Comparison of ENCODE assay signal across 21 cellular contexts in the genomic region with DNA sequence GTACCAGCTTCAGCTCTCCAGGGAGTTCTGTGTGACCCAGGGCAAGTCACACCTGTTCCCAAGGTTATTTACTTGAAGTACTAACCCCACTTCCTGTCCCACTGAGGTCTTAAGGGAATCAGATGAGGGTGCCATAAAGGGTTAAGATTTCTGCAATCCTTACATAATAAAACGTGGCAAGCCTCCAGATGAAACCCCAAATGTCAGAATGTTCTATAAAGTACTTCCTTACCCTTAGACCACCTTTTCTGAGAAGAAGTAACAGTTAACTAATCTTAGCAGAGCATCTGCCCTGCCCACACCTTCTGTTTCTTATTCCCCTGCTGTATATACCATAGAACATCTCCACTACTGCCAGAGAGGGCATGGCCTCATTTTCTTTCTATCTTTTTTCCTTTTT. TPM values are rescaled to one million over a fixed set of nuclear protein-coding genes. Genes with fewer than 3 reads are reported as not detected.
"Had no signal": no experiment of that assay in that cellular context is flagged by ENCODE, and none has a peak within 500 bp of the region (broad histone marks: within the 10 kb centered on the region; RNA-seq: fewer than 3 reads in every experiment).

No MANE protein-coding gene starts in this region.

- H3K9me3 ChIP-seq: ascending aorta, breast epithelium, gastroesophageal sphincter, lower lobe of right lung, prostate gland, transverse colon, vagina had no signal

- H3K4me2 ChIP-seq: smooth muscle cell had no signal

- ATAC-seq: activated CD4-positive, CD25-positive, alpha-beta regulatory T cell treated with anti-CD3 and anti-CD28 coated beads, Interleukin-2, amount 50 U/mL, for 24 hours; activated CD8-positive, alpha-beta memory T cell treated with anti-CD3 and anti-CD28 coated beads, Interleukin-2, amount 10 ng/mL, durations not matched to agents 7 days and 5 days; gastroesophageal sphincter; left colon; lower lobe of right lung; right cardiac atrium; stimulated activated naive CD8-positive, alpha-beta T cell treated with anti-CD3 and anti-CD28 coated beads, Interleukin-15, Interleukin-2, amounts not matched to agents 100 U/mL and 50 U/mL, for 24 hours had no signal

- H3K4me3 Mint-ChIP-seq: activated CD8-positive, alpha-beta memory T cell treated with anti-CD3 and anti-CD28 coated beads, Interleukin-2, amount 10 ng/mL, durations not matched to agents 7 days and 5 days; activated naive CD4-positive, alpha-beta T cell treated with anti-CD3 and anti-CD28 coated beads, Interleukin-2, amount 10 ng/mL, durations not matched to agents 7 days and 5 days; dendritic cell treated with granulocyte-macrophage colony-stimulating factor and Interleukin-4, amounts not matched to agents 40 ng/mL and 50 ng/mL, for 4 days; neural crest cell had no signal

- H3K36me3 Mint-ChIP-seq: activated CD8-positive, alpha-beta memory T cell treated with anti-CD3 and anti-CD28 coated beads, Interleukin-2, amount 10 ng/mL, durations not matched to agents 7 days and 5 days; activated naive CD4-positive, alpha-beta T cell treated with anti-CD3 and anti-CD28 coated beads, Interleukin-2, amount 10 ng/mL, durations not matched to agents 7 days and 5 days had no signal

- H3K9me3 Mint-ChIP-seq: activated naive CD4-positive, alpha-beta T cell treated with anti-CD3 and anti-CD28 coated beads, Interleukin-2, amount 10 ng/mL, durations not matched to agents 7 days and 5 days; activated T-helper 2 cell treated with anti-CD3 and anti-CD28 coated beads, Interferon-gamma antibody, Interleukin-2, Interleukin-4, amounts not matched to agents 10 μg/mL and 5 μg/mL and 100 μg/mL, durations not matched to agents 14 hours and 24 hours and 36 hours; dendritic cell treated with granulocyte-macrophage colony-stimulating factor and Interleukin-4, amounts not matched to agents 40 ng/mL and 50 ng/mL, for 4 days; neural crest cell had no signal

- H3K4me1 ChIP-seq: ascending aorta, lower lobe of right lung, prostate gland had no signal

- H3K27ac ChIP-seq: ascending aorta, breast epithelium, gastroesophageal sphincter, lower lobe of right lung, prostate gland, transverse colon, vagina had no signal

- H3K4me1 Mint-ChIP-seq: neural crest cell had no signal

- H3K36me3 ChIP-seq: ascending aorta, breast epithelium, gastroesophageal sphincter, lower lobe of right lung, prostate gland, transverse colon, vagina had no signal

- H3K27ac Mint-ChIP-seq: activated CD8-positive, alpha-beta memory T cell treated with anti-CD3 and anti-CD28 coated beads, Interleukin-2, amount 10 ng/mL, durations not matched to agents 7 days and 5 days; activated naive CD4-positive, alpha-beta T cell treated with anti-CD3 and anti-CD28 coated beads, Interleukin-2, amount 10 ng/mL, durations not matched to agents 7 days and 5 days; activated T-helper 2 cell treated with anti-CD3 and anti-CD28 coated beads, Interferon-gamma antibody, Interleukin-2, Interleukin-4, amounts not matched to agents 10 μg/mL and 5 μg/mL and 100 μg/mL, durations not matched to agents 14 hours and 24 hours and 36 hours; dendritic cell treated with granulocyte-macrophage colony-stimulating factor and Interleukin-4, amounts not matched to agents 40 ng/mL and 50 ng/mL, for 4 days had no signal

- H3K4me3 ChIP-seq: ascending aorta, breast epithelium, gastroesophageal sphincter, lower lobe of right lung, prostate gland, smooth muscle cell, transverse colon, vagina had no signal

- DNase-seq: activated CD8-positive, alpha-beta memory T cell treated with anti-CD3 and anti-CD28 coated beads, Interleukin-2, amount 10 ng/mL, durations not matched to agents 7 days and 5 days; activated naive CD4-positive, alpha-beta T cell treated with anti-CD3 and anti-CD28 coated beads, Interleukin-2, amount 10 ng/mL, durations not matched to agents 7 days and 5 days; activated T-cell treated with anti-CD3 and anti-CD28 coated beads, Interleukin-2, amount 50 U/mL, for 1 hour; cerebellar nuclear complex; erythroblast; left colon; lower lobe of right lung; right cardiac atrium; stimulated activated naive CD8-positive, alpha-beta T cell treated with anti-CD3 and anti-CD28 coated beads, Interleukin-15, Interleukin-2, amounts not matched to agents 100 U/mL and 50 U/mL, for 24 hours; transverse colon had no signal

RNA-seq across cellular contexts. Expression of a gene that starts 6.0 kb away (rescaled TPM):
- total RNA-seq: activated CD8-positive, alpha-beta memory T cell treated with anti-CD3 and anti-CD28 coated beads, Interleukin-2, amount 10 ng/mL, durations not matched to agents 7 days and 5 days; activated T-helper 2 cell treated with anti-CD3 and anti-CD28 coated beads, Interferon-gamma antibody, Interleukin-2, Interleukin-4, amounts not matched to agents 10 μg/mL and 5 μg/mL and 100 μg/mL, durations not matched to agents 14 hours and 24 hours and 36 hours; ascending aorta; breast epithelium; gastroesophageal sphincter; left colon; lower lobe of right lung; neural crest cell; osteoblast; right cardiac atrium; smooth muscle cell; transverse colon; vagina had no signal

RNA-seq across cellular contexts. Expression of a gene that starts 19.1 kb away (rescaled TPM):
- total RNA-seq: activated CD8-positive, alpha-beta memory T cell treated with anti-CD3 and anti-CD28 coated beads, Interleukin-2, amount 10 ng/mL, durations not matched to agents 7 days and 5 days; activated T-helper 2 cell treated with anti-CD3 and anti-CD28 coated beads, Interferon-gamma antibody, Interleukin-2, Interleukin-4, amounts not matched to agents 10 μg/mL and 5 μg/mL and 100 μg/mL, durations not matched to agents 14 hours and 24 hours and 36 hours; ascending aorta; gastroesophageal sphincter; left colon; lower lobe of right lung; neural crest cell; osteoblast; smooth muscle cell; transverse colon; vagina had no signal

RNA-seq across cellular contexts. Expression of a gene that starts 47.1 kb away (rescaled TPM):
- total RNA-seq: ascending aorta, breast epithelium, lower lobe of right lung, osteoblast, prostate gland, smooth muscle cell, transverse colon, vagina had no signal
